In the genomic region with DNA sequence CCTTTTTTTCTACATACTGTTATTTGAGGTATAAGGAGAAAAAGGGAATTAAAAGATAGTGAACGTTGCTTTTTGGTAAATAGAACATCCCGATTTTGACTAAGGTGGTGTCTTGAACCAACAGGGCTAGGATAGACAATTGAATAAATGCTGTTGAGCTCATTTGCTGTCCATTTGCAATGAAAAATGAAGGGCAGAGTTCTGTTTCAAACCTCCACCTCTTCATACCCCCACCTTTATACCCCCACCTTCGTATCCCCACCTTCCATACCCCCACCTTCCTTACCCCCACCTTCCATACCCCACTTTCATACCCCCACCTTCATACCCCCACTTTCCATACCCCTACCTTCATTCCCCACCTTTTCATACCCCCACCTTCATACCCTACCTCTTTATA, we compare ENCODE assay signal across 31 cellular contexts.
"Had no signal": no experiment of that assay in that cellular context is flagged by ENCODE, and none has a peak within 500 bp of the region (broad histone marks: within the 10 kb centered on the region; RNA-seq: fewer than 3 reads in every experiment).

No MANE protein-coding gene starts in this region.

- DNase-seq: activated B cell treated with CpG ODN at 0.5 μM for 24 hours; activated CD4-positive, alpha-beta memory T cell treated with anti-CD3 and anti-CD28 coated beads for 36 hours; activated CD4-positive, alpha-beta T cell treated with anti-CD3 and anti-CD28 coated beads for 4 hours; activated CD4-positive, alpha-beta T cell treated with anti-CD3 and anti-CD28 coated beads, Interleukin-2, amount 10 ng/mL, durations not matched to agents 24 days and 14 days; activated CD4-positive, alpha-beta T cell treated with anti-CD3 and anti-CD28 coated beads, Interleukin-2, amount 50 U/mL, for 1 hour; activated CD4-positive, alpha-beta T cell treated with anti-CD3 and anti-CD28 coated beads, Interleukin-2, amount 50 U/mL, for 4 hours; activated CD4-positive, CD25-positive, alpha-beta regulatory T cell treated with anti-CD3 and anti-CD28 coated beads, Interleukin-2, amount 50 U/mL, for 72 hours; activated CD8-positive, alpha-beta memory T cell treated with anti-CD3 and anti-CD28 coated beads, Interleukin-2, amount 50 U/mL, for 4 hours; activated CD8-positive, alpha-beta T cell treated with anti-CD3 and anti-CD28 coated beads for 36 hours; activated effector memory CD4-positive, alpha-beta T cell treated with anti-CD3 and anti-CD28 coated beads, Interleukin-2, amount 50 U/mL, for 16 hours; activated gamma-delta T cell treated with Interleukin-2 at 50 U/mL for 16 hours; activated naive CD4-positive, alpha-beta T cell; activated naive CD4-positive, alpha-beta T cell treated with anti-CD3 and anti-CD28 coated beads for 36 hours; activated naive CD4-positive, alpha-beta T cell treated with anti-CD3 and anti-CD28 coated beads, Interleukin-2, amount 50 U/mL, for 16 hours; activated naive CD8-positive, alpha-beta T cell treated with anti-CD3 and anti-CD28 coated beads for 36 hours; activated T-cell treated with anti-CD3 and anti-CD28 coated beads for 4 hours; activated T-cell treated with anti-CD3 and anti-CD28 coated beads, Interleukin-2, amount 50 U/mL, for 1 hour; activated T-cell treated with anti-CD3 and anti-CD28 coated beads, Interleukin-2, amount 50 U/mL, for 4 hours; activated T-cell treated with anti-CD3 and anti-CD28 coated beads, Interleukin-2, amount 50 U/mL, for 72 hours; adrenal gland; amniotic stem cell; aorta; body of pancreas; brain microvascular endothelial cell; central memory CD4-positive, alpha-beta T cell; T-helper 2 cell; T-helper 9 cell had no signal

- H3K4me3 ChIP-seq: adrenal gland, body of pancreas, breast epithelium had no signal

- H3K9me3 ChIP-seq: adrenal gland, body of pancreas, breast epithelium had no signal

- H3K27me3 ChIP-seq: adrenal gland, body of pancreas, brain microvascular endothelial cell, breast epithelium had no signal

- H3K27ac ChIP-seq: adrenal gland, body of pancreas, brain microvascular endothelial cell, breast epithelium, VCaP had no signal

- ATAC-seq: activated CD8-positive, alpha-beta T cell treated with anti-CD3 and anti-CD28 coated beads for 36 hours; activated naive CD4-positive, alpha-beta T cell treated with anti-CD3 and anti-CD28 coated beads, Interleukin-2, amount 50 U/mL, for 72 hours; activated T-cell treated with anti-CD3 and anti-CD28 coated beads, Interleukin-2, amount 50 U/mL, for 4 hours; activated T-cell treated with anti-CD3 and anti-CD28 coated beads, Interleukin-2, amount 50 U/mL, for 72 hours; activated T-helper 17 cell treated with anti-CD3 and anti-CD28 coated beads, Interleukin-2, amount 50 U/mL, for 72 hours; body of pancreas had no signal

- H3K36me3 ChIP-seq: adrenal gland, brain microvascular endothelial cell, breast epithelium had no signal
